ENCODE assay signal across 1 cellular context in the genomic region with DNA sequence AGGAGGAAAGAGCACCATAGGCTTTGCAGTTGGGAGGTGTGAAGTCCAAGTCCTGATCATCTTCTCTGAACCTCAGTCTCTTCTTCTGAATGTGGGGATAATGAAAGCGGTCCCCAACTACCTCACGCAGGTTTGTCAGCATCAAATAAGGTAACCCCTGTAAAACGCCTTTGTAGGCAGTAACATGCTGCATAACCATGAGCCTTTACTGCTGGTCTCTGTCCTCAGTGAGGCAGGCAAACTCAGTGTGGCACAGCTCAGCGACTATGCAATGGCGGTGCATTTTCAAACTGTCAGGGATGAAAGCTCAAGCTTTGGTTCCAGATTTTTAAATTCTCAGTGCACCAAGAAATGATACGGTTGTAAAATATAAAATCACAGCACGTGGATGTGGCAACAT.
TF ChIP-seq lines count a peak whose summit lies in the region.

No MANE protein-coding gene starts in this region.

TF ChIP-seq in WTC11, 78 proteins besides CTCF, POLR2A, EP300 and RAD21 (continued from another document):
- TF ChIP-seq, protein P1, sequence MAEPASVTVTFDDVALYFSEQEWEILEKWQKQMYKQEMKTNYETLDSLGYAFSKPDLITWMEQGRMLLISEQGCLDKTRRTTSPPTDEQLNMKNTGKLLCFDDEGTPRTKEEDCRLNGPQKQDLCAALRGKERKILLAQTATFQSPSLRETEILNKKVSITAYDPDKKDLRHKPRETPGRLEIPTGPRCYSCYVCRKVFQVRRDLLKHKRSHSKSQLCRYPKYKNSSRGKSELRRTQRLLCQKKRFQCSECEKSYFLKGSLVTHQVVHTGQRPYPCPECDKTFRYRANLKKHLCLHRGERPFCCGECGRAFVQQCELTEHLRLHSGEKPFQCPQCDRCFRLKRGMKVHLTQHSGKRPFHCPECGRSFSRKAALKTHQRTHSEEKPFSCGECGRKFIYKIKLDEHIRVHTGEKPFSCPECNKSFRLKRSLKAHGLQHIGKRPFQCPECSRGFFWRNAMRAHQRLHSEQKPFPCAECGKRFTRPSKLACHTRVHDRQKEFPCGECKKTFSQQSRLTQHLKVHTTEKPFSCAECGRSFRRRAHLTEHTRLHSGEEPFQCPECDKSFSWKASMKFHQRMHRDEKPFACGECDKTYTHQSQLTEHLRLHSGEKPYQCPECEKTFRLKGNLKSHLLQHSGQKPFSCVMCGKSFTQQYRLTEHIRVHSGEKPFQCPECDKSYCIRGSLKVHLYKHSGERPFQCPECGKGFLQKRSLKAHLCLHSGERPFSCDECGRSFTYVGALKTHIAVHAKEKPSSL (CRISPR knock-in tag; conservative IDR thresholded peaks at IDR 0.05): no peak
- TF ChIP-seq, protein P2, sequence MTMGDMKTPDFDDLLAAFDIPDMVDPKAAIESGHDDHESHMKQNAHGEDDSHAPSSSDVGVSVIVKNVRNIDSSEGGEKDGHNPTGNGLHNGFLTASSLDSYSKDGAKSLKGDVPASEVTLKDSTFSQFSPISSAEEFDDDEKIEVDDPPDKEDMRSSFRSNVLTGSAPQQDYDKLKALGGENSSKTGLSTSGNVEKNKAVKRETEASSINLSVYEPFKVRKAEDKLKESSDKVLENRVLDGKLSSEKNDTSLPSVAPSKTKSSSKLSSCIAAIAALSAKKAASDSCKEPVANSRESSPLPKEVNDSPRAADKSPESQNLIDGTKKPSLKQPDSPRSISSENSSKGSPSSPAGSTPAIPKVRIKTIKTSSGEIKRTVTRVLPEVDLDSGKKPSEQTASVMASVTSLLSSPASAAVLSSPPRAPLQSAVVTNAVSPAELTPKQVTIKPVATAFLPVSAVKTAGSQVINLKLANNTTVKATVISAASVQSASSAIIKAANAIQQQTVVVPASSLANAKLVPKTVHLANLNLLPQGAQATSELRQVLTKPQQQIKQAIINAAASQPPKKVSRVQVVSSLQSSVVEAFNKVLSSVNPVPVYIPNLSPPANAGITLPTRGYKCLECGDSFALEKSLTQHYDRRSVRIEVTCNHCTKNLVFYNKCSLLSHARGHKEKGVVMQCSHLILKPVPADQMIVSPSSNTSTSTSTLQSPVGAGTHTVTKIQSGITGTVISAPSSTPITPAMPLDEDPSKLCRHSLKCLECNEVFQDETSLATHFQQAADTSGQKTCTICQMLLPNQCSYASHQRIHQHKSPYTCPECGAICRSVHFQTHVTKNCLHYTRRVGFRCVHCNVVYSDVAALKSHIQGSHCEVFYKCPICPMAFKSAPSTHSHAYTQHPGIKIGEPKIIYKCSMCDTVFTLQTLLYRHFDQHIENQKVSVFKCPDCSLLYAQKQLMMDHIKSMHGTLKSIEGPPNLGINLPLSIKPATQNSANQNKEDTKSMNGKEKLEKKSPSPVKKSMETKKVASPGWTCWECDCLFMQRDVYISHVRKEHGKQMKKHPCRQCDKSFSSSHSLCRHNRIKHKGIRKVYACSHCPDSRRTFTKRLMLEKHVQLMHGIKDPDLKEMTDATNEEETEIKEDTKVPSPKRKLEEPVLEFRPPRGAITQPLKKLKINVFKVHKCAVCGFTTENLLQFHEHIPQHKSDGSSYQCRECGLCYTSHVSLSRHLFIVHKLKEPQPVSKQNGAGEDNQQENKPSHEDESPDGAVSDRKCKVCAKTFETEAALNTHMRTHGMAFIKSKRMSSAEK (CRISPR knock-in tag; IDR thresholded peaks at IDR 0.05; ENCODE audit: borderline replicate concordance): no peak
- TF ChIP-seq ESRRA (CRISPR knock-in tag; IDR thresholded peaks at IDR 0.05; ENCODE audit: borderline replicate concordance) (no peak), SMAD3 (CRISPR knock-in tag; IDR thresholded peaks at IDR 0.05; ENCODE audit: borderline replicate concordance) (no peak), ZNF423 (CRISPR knock-in tag; IDR thresholded peaks at IDR 0.05) (no peak)
- TF ChIP-seq, protein P3, sequence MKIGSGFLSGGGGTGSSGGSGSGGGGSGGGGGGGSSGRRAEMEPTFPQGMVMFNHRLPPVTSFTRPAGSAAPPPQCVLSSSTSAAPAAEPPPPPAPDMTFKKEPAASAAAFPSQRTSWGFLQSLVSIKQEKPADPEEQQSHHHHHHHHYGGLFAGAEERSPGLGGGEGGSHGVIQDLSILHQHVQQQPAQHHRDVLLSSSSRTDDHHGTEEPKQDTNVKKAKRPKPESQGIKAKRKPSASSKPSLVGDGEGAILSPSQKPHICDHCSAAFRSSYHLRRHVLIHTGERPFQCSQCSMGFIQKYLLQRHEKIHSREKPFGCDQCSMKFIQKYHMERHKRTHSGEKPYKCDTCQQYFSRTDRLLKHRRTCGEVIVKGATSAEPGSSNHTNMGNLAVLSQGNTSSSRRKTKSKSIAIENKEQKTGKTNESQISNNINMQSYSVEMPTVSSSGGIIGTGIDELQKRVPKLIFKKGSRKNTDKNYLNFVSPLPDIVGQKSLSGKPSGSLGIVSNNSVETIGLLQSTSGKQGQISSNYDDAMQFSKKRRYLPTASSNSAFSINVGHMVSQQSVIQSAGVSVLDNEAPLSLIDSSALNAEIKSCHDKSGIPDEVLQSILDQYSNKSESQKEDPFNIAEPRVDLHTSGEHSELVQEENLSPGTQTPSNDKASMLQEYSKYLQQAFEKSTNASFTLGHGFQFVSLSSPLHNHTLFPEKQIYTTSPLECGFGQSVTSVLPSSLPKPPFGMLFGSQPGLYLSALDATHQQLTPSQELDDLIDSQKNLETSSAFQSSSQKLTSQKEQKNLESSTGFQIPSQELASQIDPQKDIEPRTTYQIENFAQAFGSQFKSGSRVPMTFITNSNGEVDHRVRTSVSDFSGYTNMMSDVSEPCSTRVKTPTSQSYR (CRISPR knock-in tag; IDR thresholded peaks at IDR 0.05): no peak
- TF ChIP-seq, protein P4, sequence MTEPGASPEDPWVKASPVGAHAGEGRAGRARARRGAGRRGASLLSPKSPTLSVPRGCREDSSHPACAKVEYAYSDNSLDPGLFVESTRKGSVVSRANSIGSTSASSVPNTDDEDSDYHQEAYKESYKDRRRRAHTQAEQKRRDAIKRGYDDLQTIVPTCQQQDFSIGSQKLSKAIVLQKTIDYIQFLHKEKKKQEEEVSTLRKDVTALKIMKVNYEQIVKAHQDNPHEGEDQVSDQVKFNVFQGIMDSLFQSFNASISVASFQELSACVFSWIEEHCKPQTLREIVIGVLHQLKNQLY (CRISPR knock-in tag; IDR thresholded peaks at IDR 0.05): no peak
- TF ChIP-seq, protein P5, sequence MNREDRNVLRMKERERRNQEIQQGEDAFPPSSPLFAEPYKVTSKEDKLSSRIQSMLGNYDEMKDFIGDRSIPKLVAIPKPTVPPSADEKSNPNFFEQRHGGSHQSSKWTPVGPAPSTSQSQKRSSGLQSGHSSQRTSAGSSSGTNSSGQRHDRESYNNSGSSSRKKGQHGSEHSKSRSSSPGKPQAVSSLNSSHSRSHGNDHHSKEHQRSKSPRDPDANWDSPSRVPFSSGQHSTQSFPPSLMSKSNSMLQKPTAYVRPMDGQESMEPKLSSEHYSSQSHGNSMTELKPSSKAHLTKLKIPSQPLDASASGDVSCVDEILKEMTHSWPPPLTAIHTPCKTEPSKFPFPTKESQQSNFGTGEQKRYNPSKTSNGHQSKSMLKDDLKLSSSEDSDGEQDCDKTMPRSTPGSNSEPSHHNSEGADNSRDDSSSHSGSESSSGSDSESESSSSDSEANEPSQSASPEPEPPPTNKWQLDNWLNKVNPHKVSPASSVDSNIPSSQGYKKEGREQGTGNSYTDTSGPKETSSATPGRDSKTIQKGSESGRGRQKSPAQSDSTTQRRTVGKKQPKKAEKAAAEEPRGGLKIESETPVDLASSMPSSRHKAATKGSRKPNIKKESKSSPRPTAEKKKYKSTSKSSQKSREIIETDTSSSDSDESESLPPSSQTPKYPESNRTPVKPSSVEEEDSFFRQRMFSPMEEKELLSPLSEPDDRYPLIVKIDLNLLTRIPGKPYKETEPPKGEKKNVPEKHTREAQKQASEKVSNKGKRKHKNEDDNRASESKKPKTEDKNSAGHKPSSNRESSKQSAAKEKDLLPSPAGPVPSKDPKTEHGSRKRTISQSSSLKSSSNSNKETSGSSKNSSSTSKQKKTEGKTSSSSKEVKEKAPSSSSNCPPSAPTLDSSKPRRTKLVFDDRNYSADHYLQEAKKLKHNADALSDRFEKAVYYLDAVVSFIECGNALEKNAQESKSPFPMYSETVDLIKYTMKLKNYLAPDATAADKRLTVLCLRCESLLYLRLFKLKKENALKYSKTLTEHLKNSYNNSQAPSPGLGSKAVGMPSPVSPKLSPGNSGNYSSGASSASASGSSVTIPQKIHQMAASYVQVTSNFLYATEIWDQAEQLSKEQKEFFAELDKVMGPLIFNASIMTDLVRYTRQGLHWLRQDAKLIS (CRISPR knock-in tag; IDR thresholded peaks at IDR 0.05; ENCODE audit: borderline replicate concordance): no peak
- TF ChIP-seq, protein P6, sequence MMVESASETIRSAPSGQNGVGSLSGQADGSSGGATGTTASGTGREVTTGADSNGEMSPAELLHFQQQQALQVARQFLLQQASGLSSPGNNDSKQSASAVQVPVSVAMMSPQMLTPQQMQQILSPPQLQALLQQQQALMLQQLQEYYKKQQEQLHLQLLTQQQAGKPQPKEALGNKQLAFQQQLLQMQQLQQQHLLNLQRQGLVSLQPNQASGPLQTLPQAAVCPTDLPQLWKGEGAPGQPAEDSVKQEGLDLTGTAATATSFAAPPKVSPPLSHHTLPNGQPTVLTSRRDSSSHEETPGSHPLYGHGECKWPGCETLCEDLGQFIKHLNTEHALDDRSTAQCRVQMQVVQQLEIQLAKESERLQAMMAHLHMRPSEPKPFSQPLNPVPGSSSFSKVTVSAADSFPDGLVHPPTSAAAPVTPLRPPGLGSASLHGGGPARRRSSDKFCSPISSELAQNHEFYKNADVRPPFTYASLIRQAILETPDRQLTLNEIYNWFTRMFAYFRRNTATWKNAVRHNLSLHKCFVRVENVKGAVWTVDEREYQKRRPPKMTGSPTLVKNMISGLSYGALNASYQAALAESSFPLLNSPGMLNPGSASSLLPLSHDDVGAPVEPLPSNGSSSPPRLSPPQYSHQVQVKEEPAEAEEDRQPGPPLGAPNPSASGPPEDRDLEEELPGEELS (CRISPR knock-in tag; IDR thresholded peaks at IDR 0.05): no peak
